Comparison of ENCODE assay signal across 8 cellular contexts in the genomic region with DNA sequence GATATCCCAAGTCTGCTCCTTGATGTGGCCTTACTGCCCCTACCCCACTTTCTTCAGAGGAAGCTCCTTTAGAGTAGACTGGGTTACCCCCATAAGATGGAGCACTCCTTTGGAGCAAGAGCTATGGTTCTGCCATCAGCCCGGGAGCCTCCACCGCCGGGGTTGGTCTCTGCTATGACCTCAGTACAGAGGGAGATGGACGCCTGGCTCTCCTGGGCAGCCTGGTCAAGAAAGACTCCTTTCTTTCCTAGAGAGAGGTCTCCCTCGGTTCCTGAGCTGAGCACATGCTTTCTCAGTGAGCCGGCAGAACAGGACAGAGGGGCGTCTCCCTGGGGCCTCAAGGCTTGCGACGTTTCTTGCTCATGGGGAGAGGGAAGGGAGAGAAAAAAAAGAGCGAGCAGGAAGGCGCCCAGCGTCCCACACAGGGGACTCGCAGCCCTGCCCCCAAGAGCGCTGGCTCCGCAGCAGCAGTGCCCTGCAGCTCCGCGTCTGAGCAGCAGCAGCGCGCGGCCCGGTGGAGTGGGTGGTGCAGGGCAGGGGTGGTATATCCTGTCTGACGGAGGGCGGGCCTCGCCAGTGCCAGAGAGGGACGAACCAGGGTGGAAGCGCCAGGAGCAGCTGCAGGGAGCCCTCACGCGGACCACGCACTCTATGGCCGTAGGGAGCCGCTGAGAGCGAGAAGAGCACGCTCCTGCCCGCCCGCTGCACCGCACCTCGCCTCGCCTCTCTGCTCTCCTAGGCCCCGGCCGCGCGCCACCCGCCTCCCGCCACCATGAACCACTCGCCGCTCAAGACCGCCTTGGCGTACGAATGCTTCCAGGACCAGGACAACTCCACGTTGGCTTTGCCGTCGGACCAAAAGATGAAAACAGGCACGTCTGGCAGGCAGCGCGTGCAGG. TPM values are rescaled to one million over a fixed set of nuclear protein-coding genes. Genes with fewer than 3 reads are reported as not detected.
DNase-seq lines count a peak whose midpoint lies in the region; ATAC-seq and TF ChIP-seq lines count a peak whose summit lies in the region.

A gene with protein sequence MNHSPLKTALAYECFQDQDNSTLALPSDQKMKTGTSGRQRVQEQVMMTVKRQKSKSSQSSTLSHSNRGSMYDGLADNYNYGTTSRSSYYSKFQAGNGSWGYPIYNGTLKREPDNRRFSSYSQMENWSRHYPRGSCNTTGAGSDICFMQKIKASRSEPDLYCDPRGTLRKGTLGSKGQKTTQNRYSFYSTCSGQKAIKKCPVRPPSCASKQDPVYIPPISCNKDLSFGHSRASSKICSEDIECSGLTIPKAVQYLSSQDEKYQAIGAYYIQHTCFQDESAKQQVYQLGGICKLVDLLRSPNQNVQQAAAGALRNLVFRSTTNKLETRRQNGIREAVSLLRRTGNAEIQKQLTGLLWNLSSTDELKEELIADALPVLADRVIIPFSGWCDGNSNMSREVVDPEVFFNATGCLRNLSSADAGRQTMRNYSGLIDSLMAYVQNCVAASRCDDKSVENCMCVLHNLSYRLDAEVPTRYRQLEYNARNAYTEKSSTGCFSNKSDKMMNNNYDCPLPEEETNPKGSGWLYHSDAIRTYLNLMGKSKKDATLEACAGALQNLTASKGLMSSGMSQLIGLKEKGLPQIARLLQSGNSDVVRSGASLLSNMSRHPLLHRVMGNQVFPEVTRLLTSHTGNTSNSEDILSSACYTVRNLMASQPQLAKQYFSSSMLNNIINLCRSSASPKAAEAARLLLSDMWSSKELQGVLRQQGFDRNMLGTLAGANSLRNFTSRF (plus strand): TSS at position 576 of the 899 bp plus-strand sequence. CDS start 197 bp downstream, at position 773.

- no peaks in the 10 kb centered on the region for H3K36me3 ChIP-seq in stomach

- ATAC-seq in activated CD4-positive, CD25-positive, alpha-beta regulatory T cell treated with anti-CD3 and anti-CD28 coated beads, Interleukin-2, amount 50 U/mL, for 24 hours, result peak; percentile 35 to 45
- peak; percentile 96 for ATAC-seq in left colon
- ATAC-seq in HG03097 (IDR thresholded peaks at IDR 0.05; ENCODE audit: low FRiP score, unreplicated experiment), result no peak
- ATAC-seq in GM21360 (IDR thresholded peaks at IDR 0.05; ENCODE audit: unreplicated experiment), result no peak

- H3K4me1 ChIP-seq in stomach, result peaks cover 8 to 14% (median 10%) of the 10 kb centered on the region in 4 donors

- DNase-seq in activated CD4-positive, CD25-positive, alpha-beta regulatory T cell treated with anti-CD3 and anti-CD28 coated beads, Interleukin-2, amount 50 U/mL, for 72 hours, result no peak
- DNase-seq in astrocyte of the spinal cord (ENCODE audit: low read depth, low spot score) (no peak), left colon (peak in 1 of 2 donors; percentile 72), stomach (peak; percentile 49), T-helper 9 cell (no peak)

- intact Hi-C loops in left colon (cut with DNase I, micrococcal nuclease) (no loop called here), stomach (cut with DNase I; ENCODE audit: low total_unique reads) (no loop called here)

- WGBS in stomach, 5 donors, result 3 to 7% (median 3%) methylated on average over 21 to 55 of the region's 55 CpGs

- TF ChIP-seq POLR2A in stomach (IDR thresholded peaks at IDR 0.05), result no peak

- no peak for TF ChIP-seq CTCF in astrocyte of the spinal cord (IDR thresholded peaks at IDR 0.05; ENCODE audit: low read depth, low read length)
- TF ChIP-seq CTCF in stomach (IDR thresholded peaks at IDR 0.05), result no peak

- in situ Hi-C loops in astrocyte of the spinal cord (cut with HindIII; ENCODE audit: low sequenced_read_pairs), result no loop called here

- peak within 1 kb of the TSS; percentile 12 for H3K4me3 ChIP-seq in astrocyte of the spinal cord (ENCODE audit: low read depth, low read length)
- peak within 1 kb of the TSS; percentile 17 to 38 (median 22) for H3K4me3 ChIP-seq in stomach

- H3K27ac ChIP-seq in stomach, result no peak within 1 kb of the TSS

- H3K9me3 ChIP-seq in stomach, result no peaks in the 10 kb centered on the region

- TF ChIP-seq EP300 in stomach (IDR thresholded peaks at IDR 0.05), result no peak

- peaks cover 0 to 82% (median 38%) of the 10 kb centered on the region in 3 donors for H3K27me3 ChIP-seq in stomach

RNA-seq across cellular contexts. Expression of the gene that starts here (rescaled TPM):
- total RNA-seq in left colon (under 1 TPM; 0.18 to 0.42 TPM), stomach (1 to 10 TPM in 1 of 5 donors, under 1 TPM in 3, not detected in 1; under 0.01 to 3.5 (median 0.40) TPM)
- polyA plus RNA-seq in stomach, result 10 to 100 TPM in 1 of 3 donors, under 1 TPM in 1, not detected in 1; 0.12 to 42.2 TPM

Comparison
In these comparisons a context has a peak if more than half of its experiments do, and no peak if none do; other contexts are left out.
1. Peak in ATAC-seq in left colon; RNA of the gene not detected or under 1 TPM.
2. ATAC-seq: peak in activated CD4-positive, CD25-positive, alpha-beta regulatory T cell treated with anti-CD3 and anti-CD28 coated beads, Interleukin-2, amount 50 U/mL, for 24 hours (2 of 2); none in HG03097 (single experiment) and GM21360 (single experiment).